1 cellular context compared by ENCODE assay signal in the genomic region with DNA sequence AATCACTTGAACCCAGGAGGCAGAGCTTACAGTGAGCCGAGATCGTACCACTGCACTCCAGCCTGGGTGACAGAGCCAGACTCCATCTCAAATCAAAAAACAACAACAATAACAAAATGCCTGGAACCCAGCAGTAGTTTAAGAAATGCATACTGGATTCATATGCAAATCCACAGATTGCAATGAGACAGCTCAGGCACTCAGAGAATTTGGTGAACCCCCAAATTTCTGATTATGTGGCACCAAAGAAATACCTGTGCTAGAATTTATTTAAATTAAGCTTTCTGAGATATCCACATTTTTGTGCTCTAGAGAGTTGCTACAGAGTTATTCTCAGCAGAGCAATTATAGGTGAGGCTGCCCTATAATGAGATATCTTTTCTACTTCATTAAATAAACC.
TF ChIP-seq lines count a peak whose summit lies in the region.

No MANE protein-coding gene starts in this region.

TF ChIP-seq in GM23338, 12 proteins besides CTCF, POLR2A, EP300 and RAD21 (continued from another document):
- TF ChIP-seq EZH2phosphoT487 (IDR thresholded peaks at IDR 0.05; ENCODE audit: unreplicated experiment) = no peak
- no peak for TF ChIP-seq EZH2 (IDR thresholded peaks at IDR 0.05; ENCODE audit: low read depth, unreplicated experiment)
TF ChIP-seq in GM23338: peak in this region for 0.
